Comparison of ENCODE assay signal across 1 cellular context in genomic region chr1:205301220-205301821, GRCh38.
TF ChIP-seq lines count a peak whose summit lies in the region.

No MANE protein-coding gene starts in this region.

TF ChIP-seq in HepG2, 621 proteins besides CTCF, POLR2A, EP300 and RAD21 (continued from another document and continues in another):
- TF ChIP-seq, protein P1, sequence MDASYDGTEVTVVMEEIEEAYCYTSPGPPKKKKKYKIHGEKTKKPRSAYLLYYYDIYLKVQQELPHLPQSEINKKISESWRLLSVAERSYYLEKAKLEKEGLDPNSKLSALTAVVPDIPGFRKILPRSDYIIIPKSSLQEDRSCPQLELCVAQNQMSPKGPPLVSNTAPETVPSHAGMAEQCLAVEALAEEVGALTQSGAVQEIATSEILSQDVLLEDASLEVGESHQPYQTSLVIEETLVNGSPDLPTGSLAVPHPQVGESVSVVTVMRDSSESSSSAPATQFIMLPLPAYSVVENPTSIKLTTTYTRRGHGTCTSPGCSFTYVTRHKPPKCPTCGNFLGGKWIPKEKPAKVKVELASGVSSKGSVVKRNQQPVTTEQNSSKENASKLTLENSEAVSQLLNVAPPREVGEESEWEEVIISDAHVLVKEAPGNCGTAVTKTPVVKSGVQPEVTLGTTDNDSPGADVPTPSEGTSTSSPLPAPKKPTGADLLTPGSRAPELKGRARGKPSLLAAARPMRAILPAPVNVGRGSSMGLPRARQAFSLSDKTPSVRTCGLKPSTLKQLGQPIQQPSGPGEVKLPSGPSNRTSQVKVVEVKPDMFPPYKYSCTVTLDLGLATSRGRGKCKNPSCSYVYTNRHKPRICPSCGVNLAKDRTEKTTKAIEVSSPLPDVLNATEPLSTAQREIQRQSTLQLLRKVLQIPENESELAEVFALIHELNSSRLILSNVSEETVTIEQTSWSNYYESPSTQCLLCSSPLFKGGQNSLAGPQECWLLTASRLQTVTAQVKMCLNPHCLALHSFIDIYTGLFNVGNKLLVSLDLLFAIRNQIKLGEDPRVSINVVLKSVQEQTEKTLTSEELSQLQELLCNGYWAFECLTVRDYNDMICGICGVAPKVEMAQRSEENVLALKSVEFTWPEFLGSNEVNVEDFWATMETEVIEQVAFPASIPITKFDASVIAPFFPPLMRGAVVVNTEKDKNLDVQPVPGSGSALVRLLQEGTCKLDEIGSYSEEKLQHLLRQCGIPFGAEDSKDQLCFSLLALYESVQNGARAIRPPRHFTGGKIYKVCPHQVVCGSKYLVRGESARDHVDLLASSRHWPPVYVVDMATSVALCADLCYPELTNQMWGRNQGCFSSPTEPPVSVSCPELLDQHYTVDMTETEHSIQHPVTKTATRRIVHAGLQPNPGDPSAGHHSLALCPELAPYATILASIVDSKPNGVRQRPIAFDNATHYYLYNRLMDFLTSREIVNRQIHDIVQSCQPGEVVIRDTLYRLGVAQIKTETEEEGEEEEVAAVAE (CRISPR knock-in tag; IDR thresholded peaks at IDR 0.05; ENCODE audit: borderline replicate concordance), result no peak
- TF ChIP-seq ZNF224 (CRISPR knock-in tag; IDR thresholded peaks at IDR 0.05) (no peak), TOE1 (CRISPR knock-in tag; IDR thresholded peaks at IDR 0.05) (no peak), ZNF761 (CRISPR knock-in tag; conservative IDR thresholded peaks at IDR 0.05) (no peak), MLLT10 (CRISPR knock-in tag; IDR thresholded peaks at IDR 0.05) (no peak), ZNF749 (CRISPR knock-in tag; IDR thresholded peaks at IDR 0.05; ENCODE audit: borderline replicate concordance) (no peak), TFE3 (CRISPR knock-in tag; IDR thresholded peaks at IDR 0.05) (peak; percentile 55; the same call in 1 of the 2 replicates), SP140L (CRISPR knock-in tag; IDR thresholded peaks at IDR 0.05; ENCODE audit: borderline replicate concordance) (no peak), ZNF431 (CRISPR knock-in tag; IDR thresholded peaks at IDR 0.05; ENCODE audit: borderline replicate concordance, low read depth) (no peak), HMGXB4 (CRISPR knock-in tag; IDR thresholded peaks at IDR 0.05; ENCODE audit: borderline replicate concordance in 1 of 2, low read depth in 1 of 2) (no peak), CEBPG (CRISPR knock-in tag; IDR thresholded peaks at IDR 0.05) (peak; percentile 66), CBFB (CRISPR knock-in tag; IDR thresholded peaks at IDR 0.05) (no peak; the same call in 1 of the 2 replicates), ZNF441 (CRISPR knock-in tag; IDR thresholded peaks at IDR 0.05; ENCODE audit: borderline replicate concordance) (no peak), NBN (conservative IDR thresholded peaks at IDR 0.05) (no peak), HHEX (CRISPR knock-in tag; IDR thresholded peaks at IDR 0.05) (no peak), ARNT2 (CRISPR knock-in tag; IDR thresholded peaks at IDR 0.05; ENCODE audit: low read depth) (0 out of 2 replicates have a peak, but pooled peaks have one; percentile 38), ZNF331 (CRISPR knock-in tag; IDR thresholded peaks at IDR 0.05) (peak; percentile 85), ETV5 (CRISPR knock-in tag; IDR thresholded peaks at IDR 0.05; ENCODE audit: borderline replicate concordance) (0 out of 2 replicates have a peak, but pooled peaks have one; percentile 31), SRSF9 (IDR thresholded peaks at IDR 0.05; ENCODE audit: borderline replicate concordance, insufficient read depth, low read depth, low read length, poor library complexity, severe bottlenecking) (no peak), SALL1 (CRISPR knock-in tag; IDR thresholded peaks at IDR 0.05) (peak; percentile 87), GLI4 (CRISPR knock-in tag; IDR thresholded peaks at IDR 0.05; ENCODE audit: borderline replicate concordance) (no peak), ZFP36L2 (CRISPR knock-in tag; IDR thresholded peaks at IDR 0.05) (no peak), ARID4A (CRISPR knock-in tag; IDR thresholded peaks at IDR 0.05; ENCODE audit: borderline replicate concordance) (peak; percentile 71; the same call in 1 of the 2 replicates), ZNF891 (CRISPR knock-in tag; IDR thresholded peaks at IDR 0.05) (0 out of 2 replicates have a peak, but pooled peaks have one; percentile 58), MEF2D (CRISPR knock-in tag; IDR thresholded peaks at IDR 0.05) (no peak)
- TF ChIP-seq, protein P2, sequence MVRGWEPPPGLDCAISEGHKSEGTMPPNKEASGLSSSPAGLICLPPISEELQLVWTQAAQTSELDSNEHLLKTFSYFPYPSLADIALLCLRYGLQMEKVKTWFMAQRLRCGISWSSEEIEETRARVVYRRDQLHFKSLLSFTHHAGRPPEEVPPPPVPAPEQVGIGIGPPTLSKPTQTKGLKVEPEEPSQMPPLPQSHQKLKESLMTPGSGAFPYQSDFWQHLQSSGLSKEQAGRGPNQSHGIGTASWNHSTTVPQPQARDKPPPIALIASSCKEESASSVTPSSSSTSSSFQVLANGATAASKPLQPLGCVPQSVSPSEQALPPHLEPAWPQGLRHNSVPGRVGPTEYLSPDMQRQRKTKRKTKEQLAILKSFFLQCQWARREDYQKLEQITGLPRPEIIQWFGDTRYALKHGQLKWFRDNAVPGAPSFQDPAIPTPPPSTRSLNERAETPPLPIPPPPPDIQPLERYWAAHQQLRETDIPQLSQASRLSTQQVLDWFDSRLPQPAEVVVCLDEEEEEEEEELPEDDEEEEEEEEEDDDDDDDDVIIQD (CRISPR knock-in tag; IDR thresholded peaks at IDR 0.05; ENCODE audit: low read depth), result 0 out of 2 replicates have a peak, but pooled peaks have one; percentile 41
- TF ChIP-seq, protein P3, sequence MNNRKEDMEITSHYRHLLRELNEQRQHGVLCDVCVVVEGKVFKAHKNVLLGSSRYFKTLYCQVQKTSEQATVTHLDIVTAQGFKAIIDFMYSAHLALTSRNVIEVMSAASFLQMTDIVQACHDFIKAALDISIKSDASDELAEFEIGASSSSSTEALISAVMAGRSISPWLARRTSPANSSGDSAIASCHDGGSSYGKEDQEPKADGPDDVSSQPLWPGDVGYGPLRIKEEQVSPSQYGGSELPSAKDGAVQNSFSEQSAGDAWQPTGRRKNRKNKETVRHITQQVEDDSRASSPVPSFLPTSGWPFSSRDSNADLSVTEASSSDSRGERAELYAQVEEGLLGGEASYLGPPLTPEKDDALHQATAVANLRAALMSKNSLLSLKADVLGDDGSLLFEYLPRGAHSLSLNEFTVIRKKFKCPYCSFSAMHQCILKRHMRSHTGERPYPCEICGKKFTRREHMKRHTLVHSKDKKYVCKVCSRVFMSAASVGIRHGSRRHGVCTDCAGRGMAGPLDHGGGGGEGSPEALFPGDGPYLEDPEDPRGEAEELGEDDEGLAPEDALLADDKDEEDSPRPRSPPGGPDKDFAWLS (CRISPR knock-in tag; IDR thresholded peaks at IDR 0.05; ENCODE audit: borderline replicate concordance), result no peak
- TF ChIP-seq, protein P4, sequence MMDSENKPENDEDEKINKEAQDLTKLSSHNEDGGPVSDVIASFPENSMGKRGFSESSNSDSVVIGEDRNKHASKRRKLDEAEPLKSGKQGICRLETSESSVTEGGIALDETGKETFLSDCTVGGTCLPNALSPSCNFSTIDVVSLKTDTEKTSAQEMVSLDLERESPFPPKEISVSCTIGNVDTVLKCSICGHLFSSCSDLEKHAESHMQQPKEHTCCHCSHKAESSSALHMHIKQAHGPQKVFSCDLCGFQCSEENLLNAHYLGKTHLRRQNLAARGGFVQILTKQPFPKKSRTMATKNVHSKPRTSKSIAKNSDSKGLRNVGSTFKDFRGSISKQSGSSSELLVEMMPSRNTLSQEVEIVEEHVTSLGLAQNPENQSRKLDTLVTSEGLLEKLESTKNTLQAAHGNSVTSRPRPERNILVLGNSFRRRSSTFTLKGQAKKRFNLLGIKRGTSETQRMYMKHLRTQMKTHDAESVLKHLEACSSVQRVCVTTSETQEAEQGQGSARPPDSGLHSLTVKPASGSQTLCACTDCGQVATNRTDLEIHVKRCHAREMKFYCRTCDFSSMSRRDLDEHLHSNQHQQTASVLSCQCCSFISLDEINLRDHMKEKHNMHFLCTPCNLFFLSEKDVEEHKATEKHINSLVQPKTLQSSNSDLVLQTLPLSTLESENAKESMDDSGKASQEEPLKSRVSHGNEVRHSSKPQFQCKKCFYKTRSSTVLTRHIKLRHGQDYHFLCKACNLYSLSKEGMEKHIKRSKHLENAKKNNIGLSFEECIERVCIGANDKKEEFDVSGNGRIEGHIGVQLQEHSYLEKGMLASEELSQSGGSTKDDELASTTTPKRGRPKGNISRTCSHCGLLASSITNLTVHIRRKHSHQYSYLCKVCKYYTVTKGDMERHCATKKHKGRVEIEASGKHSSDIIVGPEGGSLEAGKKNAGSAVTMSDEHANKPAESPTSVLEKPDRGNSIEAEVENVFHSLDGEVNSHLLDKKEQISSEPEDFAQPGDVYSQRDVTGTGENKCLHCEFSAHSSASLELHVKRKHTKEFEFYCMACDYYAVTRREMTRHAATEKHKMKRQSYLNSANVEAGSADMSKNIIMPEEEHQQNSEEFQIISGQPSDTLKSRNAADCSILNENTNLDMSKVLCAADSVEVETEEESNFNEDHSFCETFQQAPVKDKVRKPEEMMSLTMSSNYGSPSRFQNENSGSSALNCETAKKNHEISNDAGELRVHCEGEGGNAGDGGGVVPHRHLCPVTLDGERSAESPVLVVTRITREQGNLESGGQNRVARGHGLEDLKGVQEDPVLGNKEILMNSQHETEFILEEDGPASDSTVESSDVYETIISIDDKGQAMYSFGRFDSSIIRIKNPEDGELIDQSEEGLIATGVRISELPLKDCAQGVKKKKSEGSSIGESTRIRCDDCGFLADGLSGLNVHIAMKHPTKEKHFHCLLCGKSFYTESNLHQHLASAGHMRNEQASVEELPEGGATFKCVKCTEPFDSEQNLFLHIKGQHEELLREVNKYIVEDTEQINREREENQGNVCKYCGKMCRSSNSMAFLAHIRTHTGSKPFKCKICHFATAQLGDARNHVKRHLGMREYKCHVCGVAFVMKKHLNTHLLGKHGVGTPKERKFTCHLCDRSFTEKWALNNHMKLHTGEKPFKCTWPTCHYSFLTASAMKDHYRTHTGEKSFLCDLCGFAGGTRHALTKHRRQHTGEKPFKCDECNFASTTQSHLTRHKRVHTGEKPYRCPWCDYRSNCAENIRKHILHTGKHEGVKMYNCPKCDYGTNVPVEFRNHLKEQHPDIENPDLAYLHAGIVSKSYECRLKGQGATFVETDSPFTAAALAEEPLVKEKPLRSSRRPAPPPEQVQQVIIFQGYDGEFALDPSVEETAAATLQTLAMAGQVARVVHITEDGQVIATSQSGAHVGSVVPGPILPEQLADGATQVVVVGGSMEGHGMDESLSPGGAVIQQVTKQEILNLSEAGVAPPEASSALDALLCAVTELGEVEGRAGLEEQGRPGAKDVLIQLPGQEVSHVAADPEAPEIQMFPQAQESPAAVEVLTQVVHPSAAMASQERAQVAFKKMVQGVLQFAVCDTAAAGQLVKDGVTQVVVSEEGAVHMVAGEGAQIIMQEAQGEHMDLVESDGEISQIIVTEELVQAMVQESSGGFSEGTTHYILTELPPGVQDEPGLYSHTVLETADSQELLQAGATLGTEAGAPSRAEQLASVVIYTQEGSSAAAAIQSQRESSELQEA (CRISPR knock-in tag; IDR thresholded peaks at IDR 0.05; ENCODE audit: not compliant biosample characterization), result no peak
